In the genomic region with DNA sequence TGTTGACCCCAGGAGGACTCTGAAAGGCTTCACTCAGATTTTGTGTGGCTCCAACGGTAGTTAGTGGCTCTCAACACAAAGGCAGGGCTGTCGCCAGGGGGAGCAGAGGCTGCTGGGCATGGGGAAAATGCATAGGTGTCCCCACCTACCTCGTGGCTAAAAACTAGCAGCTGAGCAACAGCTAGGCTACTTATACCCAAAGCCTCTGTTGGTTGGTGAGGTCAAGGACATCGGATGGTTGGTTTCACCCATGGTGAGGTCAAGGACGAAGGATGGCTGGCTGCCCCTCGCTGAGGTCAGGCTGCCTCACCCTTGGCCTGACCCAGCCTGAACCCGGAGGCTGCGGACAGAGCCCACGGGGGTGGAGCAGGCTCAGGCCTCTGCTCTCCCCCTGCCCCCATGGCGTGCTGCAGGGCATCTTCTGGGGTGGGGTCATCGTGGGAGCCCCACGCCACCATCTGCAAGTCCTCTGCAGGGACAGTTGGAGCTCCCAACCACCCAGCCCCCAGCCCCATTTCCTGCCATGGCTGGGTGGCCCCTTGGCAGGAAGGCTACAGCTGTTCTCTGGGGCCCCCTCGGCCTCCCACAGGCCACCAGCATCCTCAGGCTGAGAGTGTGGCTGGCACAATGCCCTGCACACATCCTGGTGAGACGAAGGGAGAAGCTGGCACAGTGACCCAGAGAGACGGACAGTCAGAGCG, we compare ENCODE assay signal across 13 cellular contexts. TPM values are rescaled to one million over a fixed set of nuclear protein-coding genes. Genes with fewer than 3 reads are reported as not detected.
DNase-seq lines count a peak whose midpoint lies in the region; ATAC-seq and TF ChIP-seq lines count a peak whose summit lies in the region.
"Had no signal": no experiment of that assay in that cellular context is flagged by ENCODE, and none has a peak within 500 bp of the region (broad histone marks: within the 10 kb centered on the region; RNA-seq: fewer than 3 reads in every experiment).

No MANE protein-coding gene starts in this region.

- POLR2A ChIA-PET in WTC11 (lab: Charles Lee): interaction anchor here (1.9 kb wide), 1 partner anchor 9 kb away, joined by 4 read pairs; no protein-coding TSS in a partner anchor
- POLR2A ChIA-PET in naive thymus-derived CD8-positive, alpha-beta T cell (lab: Charles Lee): interaction anchor here (0.7 to 3.1 kb wide), 2 partner anchors 9 to 110 kb away, joined by 3 to 19 read pairs; no protein-coding TSS in a partner anchor
- POLR2A ChIA-PET in HEK293T (lab: Yijun Ruan, JAX): interaction anchor here (1.0 to 1.5 kb wide), 2 partner anchors 10 to 120 kb away, joined by 3 to 8 read pairs; no protein-coding TSS in a partner anchor

- H3K79me2 ChIP-seq in GM23338 (replicated peaks; ENCODE audit: insufficient read depth): no peaks in the 10 kb centered on the region

- H3K4me1 ChIP-seq in GM23338 (ENCODE audit: insufficient read depth): peaks cover 9% of the 10 kb centered on the region

- H3K4me3 Mint-ChIP-seq in GM23338: no peak overlapping the region
- H3K4me3 Mint-ChIP-seq in WTC11: no peak overlapping the region
- H3K4me3 Mint-ChIP-seq in naive thymus-derived CD8-positive, alpha-beta T cell: peak overlapping the region in 1 of 10 donors; percentile 56
- H3K4me3 Mint-ChIP-seq: brain had no signal

- peaks cover 12% of the 10 kb centered on the region for H3K27me3 Mint-ChIP-seq in GM23338 (ENCODE audit: insufficient read depth, low read depth, poor library complexity)
- H3K27me3 Mint-ChIP-seq in WTC11 (ENCODE audit: low read depth): peaks cover 2% of the 10 kb centered on the region; the same call in 1 of the 2 replicates
- peaks cover 0 to 3% (median 0%) of the 10 kb centered on the region in 5 donors for H3K27me3 Mint-ChIP-seq in naive thymus-derived CD8-positive, alpha-beta T cell

- peak in 1 of 2 experiments; percentile 52; a peak in 2 of 4 replicates for TF ChIP-seq CTCF in GM23338 (conservative IDR thresholded peaks at IDR 0.05; ENCODE audit: low read depth in 2 of 2)
- TF ChIP-seq CTCF in WTC11 (IDR thresholded peaks at IDR 0.05): no peak

- no peak overlapping the region for H3K4me2 ChIP-seq in GM23338

- H3F3A ChIP-seq in GM23338 (replicated peaks; ENCODE audit: low read depth): peaks cover 9% of the 10 kb centered on the region

- H3K9me2 ChIP-seq in GM23338 (ENCODE audit: insufficient read depth): no peaks in the 10 kb centered on the region

- H3K4me1 Mint-ChIP-seq in GM23338 (peaks cover 25% of the 10 kb centered on the region), WTC11 (peaks cover 13% of the 10 kb centered on the region)
- peaks cover 12 to 32% (median 26%) of the 10 kb centered on the region in 4 donors for H3K4me1 Mint-ChIP-seq in naive thymus-derived CD8-positive, alpha-beta T cell

- CTCF ChIA-PET in WTC11 (lab: Charles Lee) (interaction anchor here (0.6 to 3.1 kb wide), 12 partner anchors 10 to 275 kb away, joined by 3 to 30 read pairs (median 3); a partner anchor contains a TSS), HEK293T (lab: Yijun Ruan, JAX) (no interaction called here)

- H2AFZ ChIP-seq in GM23338: no peak overlapping the region

- no peak overlapping the region for H3K27ac Mint-ChIP-seq in GM23338
- H3K27ac Mint-ChIP-seq in WTC11: no peak overlapping the region
- peak overlapping the region in 1 of 10 donors; percentile 29 for H3K27ac Mint-ChIP-seq in naive thymus-derived CD8-positive, alpha-beta T cell
- H3K27ac Mint-ChIP-seq: brain had no signal

- no peaks in the 10 kb centered on the region; the same call in 2 of the 3 replicates for H3K9me3 Mint-ChIP-seq in GM23338
- H3K9me3 Mint-ChIP-seq in WTC11: peaks cover 8% of the 10 kb centered on the region
- H3K9me3 Mint-ChIP-seq in naive thymus-derived CD8-positive, alpha-beta T cell: no peaks in the 10 kb centered on the region

- no peak overlapping the region for H3K27ac ChIP-seq in GM23338 (ENCODE audit: low read depth)
- H3K27ac ChIP-seq: SK-N-MC had no signal

- H3K36me3 Mint-ChIP-seq in GM23338 (ENCODE audit: low read depth) (no peaks in the 10 kb centered on the region; the same call in 2 of the 3 replicates), WTC11 (no peaks in the 10 kb centered on the region)
- no peaks in the 10 kb centered on the region for H3K36me3 Mint-ChIP-seq in naive thymus-derived CD8-positive, alpha-beta T cell
- H3K36me3 Mint-ChIP-seq: brain had no signal

- DNase-seq in activated CD4-positive, alpha-beta T cell treated with anti-CD3 and anti-CD28 coated beads for 48 hours: peak; percentile 50
- no peak for DNase-seq in activated CD4-positive, alpha-beta T cell treated with anti-CD3 and anti-CD28 coated beads, Interleukin-2, amount 50 U/mL, for 1 hour
- DNase-seq in GM23338 (ENCODE audit: low spot score) (no peak), WTC11 (ENCODE audit: low spot score) (no peak), HEK293T (ENCODE audit: extremely low spot score) (no peak), glomerular visceral epithelial cell (ENCODE audit: extremely low spot score) (no peak), ecto neural progenitor cell (ENCODE audit: low spot score) (no peak)
- DNase-seq in naive thymus-derived CD8-positive, alpha-beta T cell: peak in 3 of 10 donors; percentile 24 to 56 (median 36)
- DNase-seq: activated T-cell treated with anti-CD3 and anti-CD28 coated beads for 4 hours, NCI-H2171 had no signal

- H4K20me1 ChIP-seq in GM23338 (replicated peaks; ENCODE audit: insufficient read depth): no peaks in the 10 kb centered on the region

- H3K4me3 ChIP-seq in GM23338: no peak overlapping the region
- H3K4me3 ChIP-seq: SK-N-MC had no signal

- no peaks in the 10 kb centered on the region for H3K27me3 ChIP-seq in GM23338 (ENCODE audit: insufficient read depth)

- H3K36me3 ChIP-seq in GM23338 (ENCODE audit: insufficient read depth): no peaks in the 10 kb centered on the region

- ATAC-seq in GM23338: peak; percentile 19
- ATAC-seq in WTC11: peak; percentile 35
- ATAC-seq in naive thymus-derived CD8-positive, alpha-beta T cell: peak; percentile 64 to 68

TF ChIP-seq in WTC11, 78 proteins besides CTCF, POLR2A, EP300 and RAD21 (continues in another document):
- TF ChIP-seq, protein P1, sequence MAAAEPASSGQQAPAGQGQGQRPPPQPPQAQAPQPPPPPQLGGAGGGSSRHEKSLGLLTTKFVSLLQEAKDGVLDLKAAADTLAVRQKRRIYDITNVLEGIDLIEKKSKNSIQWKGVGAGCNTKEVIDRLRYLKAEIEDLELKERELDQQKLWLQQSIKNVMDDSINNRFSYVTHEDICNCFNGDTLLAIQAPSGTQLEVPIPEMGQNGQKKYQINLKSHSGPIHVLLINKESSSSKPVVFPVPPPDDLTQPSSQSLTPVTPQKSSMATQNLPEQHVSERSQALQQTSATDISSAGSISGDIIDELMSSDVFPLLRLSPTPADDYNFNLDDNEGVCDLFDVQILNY (CRISPR knock-in tag; IDR thresholded peaks at IDR 0.05): no peak
- TF ChIP-seq ETV6 (CRISPR knock-in tag; IDR thresholded peaks at IDR 0.05): no peak

TF ChIP-seq in HEK293T, 16 proteins besides CTCF, POLR2A, EP300 and RAD21:
- no peak for TF ChIP-seq ELF4 (IDR thresholded peaks at IDR 0.05)
- TF ChIP-seq TARDBP (IDR thresholded peaks at IDR 0.05): no peak
- TF ChIP-seq ARNT (IDR thresholded peaks at IDR 0.05): no peak
- TF ChIP-seq SUZ12 (IDR thresholded peaks at IDR 0.05): no peak
- no peak for TF ChIP-seq L3MBTL2 (conservative IDR thresholded peaks at IDR 0.05)
- TF ChIP-seq FOXK2 (IDR thresholded peaks at IDR 0.05): no peak
- TF ChIP-seq FOXA1 (IDR thresholded peaks at IDR 0.05): no peak
- TF ChIP-seq, protein P2, sequence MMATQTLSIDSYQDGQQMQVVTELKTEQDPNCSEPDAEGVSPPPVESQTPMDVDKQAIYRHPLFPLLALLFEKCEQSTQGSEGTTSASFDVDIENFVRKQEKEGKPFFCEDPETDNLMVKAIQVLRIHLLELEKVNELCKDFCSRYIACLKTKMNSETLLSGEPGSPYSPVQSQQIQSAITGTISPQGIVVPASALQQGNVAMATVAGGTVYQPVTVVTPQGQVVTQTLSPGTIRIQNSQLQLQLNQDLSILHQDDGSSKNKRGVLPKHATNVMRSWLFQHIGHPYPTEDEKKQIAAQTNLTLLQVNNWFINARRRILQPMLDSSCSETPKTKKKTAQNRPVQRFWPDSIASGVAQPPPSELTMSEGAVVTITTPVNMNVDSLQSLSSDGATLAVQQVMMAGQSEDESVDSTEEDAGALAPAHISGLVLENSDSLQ (IDR thresholded peaks at IDR 0.05): no peak
- TF ChIP-seq FOXM1 (IDR thresholded peaks at IDR 0.05; ENCODE audit: borderline replicate concordance): no peak
- TF ChIP-seq SP1 (IDR thresholded peaks at IDR 0.05): no peak
TF ChIP-seq in HEK293T: peak in this region for 0.

RNA-seq across cellular contexts. Expression of a gene that starts 8.5 kb away (rescaled TPM):
- 138 and 147 TPM in 2 replicates for total RNA-seq in GM23338 (2014; rRNA removed; shearing (Covaris generic))
- polyA plus RNA-seq in GM23338 (2016; fragmentation: Nextera tagmentation; extraction: Ambion mirVana): 65.4 and 78.6 TPM in 2 replicates
- 339 to 383 TPM (median 360 TPM) in 3 replicates for total RNA-seq in WTC11 (2021)
- 100 to 1,000 TPM; 231 to 232 TPM for total RNA-seq in naive thymus-derived CD8-positive, alpha-beta T cell
- polyA plus RNA-seq in naive thymus-derived CD8-positive, alpha-beta T cell: 100 to 1,000 TPM in 2 of 3 donors, 10 to 100 TPM in 1; 45.9 to 107 (median 105) TPM

RNA-seq across cellular contexts. Expression of a gene that starts 15.6 kb away (rescaled TPM):
- 0.82 and 0.87 TPM in 2 replicates for total RNA-seq in GM23338 (2014; rRNA removed; shearing (Covaris generic))
- 0.42 TPM in 1 of 2 replicates, not detected in the other for polyA plus RNA-seq in GM23338 (2016; fragmentation: Nextera tagmentation; extraction: Ambion mirVana)
- 0.87 to 2.1 TPM (median 1.9 TPM) in 3 replicates for total RNA-seq in WTC11 (2021)
- 1 to 10 TPM; 1.4 to 1.6 TPM for total RNA-seq in naive thymus-derived CD8-positive, alpha-beta T cell
- polyA plus RNA-seq in naive thymus-derived CD8-positive, alpha-beta T cell: not detected

RNA-seq across cellular contexts. Expression of a gene that starts 19.7 kb away (rescaled TPM):
- 13.4 and 19.5 TPM in 2 replicates for total RNA-seq in GM23338 (2014; rRNA removed; shearing (Covaris generic))
- polyA plus RNA-seq in GM23338 (2016; fragmentation: Nextera tagmentation; extraction: Ambion mirVana): 22.0 and 25.0 TPM in 2 replicates
- total RNA-seq in WTC11 (2021): 15.0 to 21.9 TPM (median 20.0 TPM) in 3 replicates
- 1 to 10 TPM in 1 of 2 experiments, not detected in 1; 1.0 TPM for total RNA-seq in naive thymus-derived CD8-positive, alpha-beta T cell
- polyA plus RNA-seq in naive thymus-derived CD8-positive, alpha-beta T cell: under 1 TPM in 2 of 3 donors, not detected in 1; 0.20 to 0.53 TPM
- total RNA-seq: posterior vena cava had no signal
